ENCODE assay signal across 10 cellular contexts in genomic region chr10:132570771-132571564, GRCh38. TPM values are rescaled to one million over a fixed set of nuclear protein-coding genes. Genes with fewer than 3 reads are reported as not detected.
DNase-seq lines count a peak whose midpoint lies in the region; ATAC-seq and TF ChIP-seq lines count a peak whose summit lies in the region.
"Had no signal": no experiment of that assay in that cellular context is flagged by ENCODE, and none has a peak within 500 bp of the region (broad histone marks: within the 10 kb centered on the region; RNA-seq: fewer than 3 reads in every experiment).

No MANE protein-coding gene starts in this region.

- H3K36me3 Mint-ChIP-seq in MCF 10A (ENCODE audit: insufficient read depth, unreplicated experiment), result peaks cover 7% of the 10 kb centered on the region
- H3K36me3 Mint-ChIP-seq: IgD-negative memory B cell had no signal

- peaks cover 32 to 49% (median 44%) of the 10 kb centered on the region in 4 donors for H3K4me1 ChIP-seq in stomach

- H3K4me3 Mint-ChIP-seq in MCF 10A (ENCODE audit: unreplicated experiment), result no peak overlapping the region

- TF ChIP-seq POLR2A in stomach (IDR thresholded peaks at IDR 0.05), result no peak

- no peak for TF ChIP-seq EP300 in stomach (IDR thresholded peaks at IDR 0.05)

- TF ChIP-seq CTCF in GM13976 (IDR thresholded peaks at IDR 0.05; ENCODE audit: borderline replicate concordance, control extremely low read depth, extremely low read depth, insufficient read depth, missing control alignments), result no peak
- no peak for TF ChIP-seq CTCF in MCF 10A (IDR thresholded peaks at IDR 0.05; ENCODE audit: unreplicated experiment)
- no peak for TF ChIP-seq CTCF in stomach (IDR thresholded peaks at IDR 0.05)

- no peak overlapping the region for H3K4me3 ChIP-seq in stomach

- no peaks in the 10 kb centered on the region for H3K9me3 Mint-ChIP-seq in MCF 10A (ENCODE audit: unreplicated experiment)
- H3K9me3 Mint-ChIP-seq: IgD-negative memory B cell had no signal

- H3K4me1 Mint-ChIP-seq in MCF 10A (ENCODE audit: insufficient read depth, unreplicated experiment), result peaks cover 6% of the 10 kb centered on the region

- H3K27ac ChIP-seq in stomach, result peak overlapping the region in 2 of 5 donors; percentile 40 to 64
- H3K27ac ChIP-seq: dorsolateral prefrontal cortex had no signal

- 50 to 65% (median 57%) methylated on average over 10 to 25 of the region's 25 CpGs for WGBS in stomach, 5 donors

- DNase-seq in GM13976 (ENCODE audit: low spot score), result peak; percentile 65
- peak; percentile 28 for DNase-seq in MCF 10A (ENCODE audit: unreplicated experiment)
- peak; percentile 66 for DNase-seq in stomach
- DNase-seq in NCI-H524 (lab: John Stamatoyannopoulos, UW), result no peak
- no peak for DNase-seq in NCI-H128 (lab: John Stamatoyannopoulos, UW; ENCODE audit: unreplicated experiment)
- DNase-seq in NCI-H2029 treated with DMSO at 0.1 percent for 48 hours (lab: John Stamatoyannopoulos, UW), result no peak

- no peaks in the 10 kb centered on the region for H3K27me3 Mint-ChIP-seq in MCF 10A (ENCODE audit: insufficient read depth, unreplicated experiment)

- BruUV-seq in MCF 10A (replicated peaks; lab: Mats Ljungman, UMichigan), result no TSS peak

- peak; percentile 47 for ATAC-seq in GM21528 (IDR thresholded peaks at IDR 0.05; ENCODE audit: low FRiP score, unreplicated experiment)
- peak; percentile 25 for ATAC-seq in HG03575 (IDR thresholded peaks at IDR 0.05; ENCODE audit: extremely low read depth, insufficient number of reproducible peaks, low FRiP score, unreplicated experiment)

- H3K36me3 ChIP-seq in stomach, result no peaks in the 10 kb centered on the region

- in situ Hi-C loops in GM13976 (cut with MboI; ENCODE audit: low sequenced_read_pairs, unreplicated experiment), result no loop called here

- no peaks in the 10 kb centered on the region for H3K9me3 ChIP-seq in stomach

- intact Hi-C loops in MCF 10A (cut with micrococcal nuclease), result no loop called here
- intact Hi-C loops in stomach (cut with DNase I; ENCODE audit: low total_unique reads), result no loop called here

- H3K27ac Mint-ChIP-seq in MCF 10A (ENCODE audit: low read depth, unreplicated experiment), result no peak overlapping the region

- no peaks in the 10 kb centered on the region for H3K27me3 ChIP-seq in stomach
- H3K27me3 ChIP-seq: dorsolateral prefrontal cortex had no signal

- POLR2A ChIA-PET in MCF 10A (lab: Yijun Ruan, JAX), result interaction anchor here (0.6 to 2.4 kb wide), 7 partner anchors 10 to 345 kb away, joined by 3 to 8 read pairs (median 3); no protein-coding TSS in a partner anchor

- CTCF ChIA-PET in MCF 10A (lab: Yijun Ruan, JAX), result interaction anchor here (1.0 to 1.3 kb wide), 3 partner anchors 30 to 85 kb away, joined by 3 to 4 read pairs (median 3); no protein-coding TSS in a partner anchor

RNA-seq across cellular contexts. Expression of gene INPP5A, which starts 33.4 kb away (rescaled TPM):
- total RNA-seq in MCF 10A (2022) (14.2 and 14.7 TPM in 2 replicates), stomach (10 to 100 TPM; 30.4 to 72.3 (median 50.6) TPM)
- polyA plus RNA-seq in stomach, result 10 to 100 TPM; 17.2 to 22.1 (median 21.8) TPM

Comparison
In these comparisons a context has a peak if more than half of its experiments do, and no peak if none do; other contexts are left out.
1. DNase-seq: peak in GM13976 (single experiment), MCF 10A (single experiment) and stomach (single experiment); none in NCI-H524 (0 of 2), NCI-H128 (single experiment) and NCI-H2029 treated with DMSO at 0.1 percent for 48 hours (single experiment).